In genomic region chr2:237322564-237322963, GRCh38 we compare ENCODE assay signal across 1 cellular context.
TF ChIP-seq lines count a peak whose summit lies in the region.

No MANE protein-coding gene starts in this region.

TF ChIP-seq in K562, 482 proteins besides CTCF, POLR2A, EP300 and RAD21 (continued from another document):
- no peak for TF ChIP-seq ZNF518B (CRISPR knock-in tag; IDR thresholded peaks at IDR 0.05)
- TF ChIP-seq GTF2E2 (tag; IDR thresholded peaks at IDR 0.05) = no peak
- TF ChIP-seq ZNF239 (CRISPR knock-in tag; IDR thresholded peaks at IDR 0.05) = no peak
- no peak for TF ChIP-seq HNRNPUL1 (IDR thresholded peaks at IDR 0.05; ENCODE audit: low read length)
- no peak for TF ChIP-seq ZBTB7A (IDR thresholded peaks at IDR 0.05; ENCODE audit: borderline replicate concordance, control insufficient read depth, low read depth, low read length)
- no peak for TF ChIP-seq CBX3 (IDR thresholded peaks at IDR 0.05; ENCODE audit: borderline replicate concordance in 1 of 2, low read length in 2 of 2)
- no peak for TF ChIP-seq MBD1 (CRISPR knock-in tag; IDR thresholded peaks at IDR 0.05)
- no peak for TF ChIP-seq ZNF639 (CRISPR knock-in tag; conservative IDR thresholded peaks at IDR 0.05 in 1 of 2, IDR thresholded peaks at IDR 0.05 in 1 of 2)
- TF ChIP-seq DLX4 (CRISPR knock-in tag; IDR thresholded peaks at IDR 0.05) = no peak
- TF ChIP-seq PPARD (CRISPR knock-in tag; IDR thresholded peaks at IDR 0.05) = no peak
- TF ChIP-seq TAF15 (IDR thresholded peaks at IDR 0.05; ENCODE audit: low read depth, low read length) = no peak
